19 cellular contexts compared by ENCODE assay signal in the genomic region with DNA sequence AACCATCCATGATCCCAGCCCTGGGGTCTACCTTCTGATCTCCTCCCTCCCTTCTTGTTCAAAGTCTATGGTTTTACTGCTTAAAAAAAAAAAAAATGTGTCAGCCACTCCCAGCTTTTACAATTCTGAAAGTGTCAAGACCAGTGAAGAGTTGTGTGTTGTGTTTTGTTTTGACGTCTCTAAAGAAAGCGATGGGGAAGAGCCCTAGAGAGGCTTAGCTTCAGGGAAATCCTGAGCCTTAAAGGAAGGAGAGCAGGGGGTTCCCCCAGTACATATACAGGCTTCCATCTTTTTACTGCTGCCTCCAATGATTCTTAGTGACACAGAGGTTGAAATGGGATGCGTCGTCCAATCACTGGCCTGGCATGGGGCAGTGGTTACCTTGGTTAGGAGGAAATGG. TPM values are rescaled to one million over a fixed set of nuclear protein-coding genes. Genes with fewer than 3 reads are reported as not detected.
DNase-seq lines count a peak whose midpoint lies in the region; ATAC-seq and TF ChIP-seq lines count a peak whose summit lies in the region.
"Had no signal": no experiment of that assay in that cellular context is flagged by ENCODE, and none has a peak within 500 bp of the region (broad histone marks: within the 10 kb centered on the region; RNA-seq: fewer than 3 reads in every experiment).

No MANE protein-coding gene starts in this region.

- TF ChIP-seq POLR2A in transverse colon (IDR thresholded peaks at IDR 0.05): no peak

- H3K9me3 ChIP-seq in colonic mucosa: no peaks in the 10 kb centered on the region
- H3K9me3 ChIP-seq in naive thymus-derived CD4-positive, alpha-beta T cell (ENCODE audit: control insufficient read depth in 2 of 3, low read length in 3 of 3): no peaks in the 10 kb centered on the region
- H3K9me3 ChIP-seq in transverse colon: no peaks in the 10 kb centered on the region
- H3K9me3 ChIP-seq: BLaER1 treated with 17β-estradiol and CSF1 and Interleukin-3, amounts not matched to agents 10 nM and 100 nM had no signal

- no peak for TF ChIP-seq EP300 in transverse colon (IDR thresholded peaks at IDR 0.05; ENCODE audit: low read depth)

- H3K4me3 Mint-ChIP-seq in naive thymus-derived CD4-positive, alpha-beta T cell: no peak overlapping the region
- H3K4me3 Mint-ChIP-seq: CD8-positive, alpha-beta memory T cell; HFFc6 had no signal

- H3K4me1 Mint-ChIP-seq in naive thymus-derived CD4-positive, alpha-beta T cell: peaks cover 0 to 6% (median 0%) of the 10 kb centered on the region in 7 donors
- H3K4me1 Mint-ChIP-seq: CD8-positive, alpha-beta memory T cell had no signal

- H3K27ac Mint-ChIP-seq in naive thymus-derived CD4-positive, alpha-beta T cell: no peak overlapping the region
- H3K27ac Mint-ChIP-seq: HFFc6 had no signal

- 31 to 50% methylated on average over 2 to 4 of the region's 4 CpGs for WGBS in transverse colon (ENCODE audit: low coverage in 1 of 2), 2 donors

- H3K27ac ChIP-seq in colonic mucosa: peak overlapping the region; percentile 12
- no peak overlapping the region for H3K27ac ChIP-seq in naive thymus-derived CD4-positive, alpha-beta T cell (ENCODE audit: low read depth, low read length)
- peak overlapping the region; percentile 27 to 49 (median 36) for H3K27ac ChIP-seq in transverse colon
- H3K27ac ChIP-seq: BLaER1 treated with 17β-estradiol and CSF1 and Interleukin-3, amounts not matched to agents 10 nM and 100 nM had no signal

- no peak for TF ChIP-seq CTCF in colonic mucosa (IDR thresholded peaks at IDR 0.05)
- TF ChIP-seq CTCF in transverse colon (IDR thresholded peaks at IDR 0.05): no peak

- H3K4me1 ChIP-seq in colonic mucosa (peaks cover 4% of the 10 kb centered on the region), transverse colon (peaks cover 0 to 32% (median 11%) of the 10 kb centered on the region in 4 donors)
- H3K4me1 ChIP-seq in naive thymus-derived CD4-positive, alpha-beta T cell (ENCODE audit: control insufficient read depth in 2 of 2, insufficient read depth in 2 of 2, low read length in 2 of 2): no peaks in the 10 kb centered on the region

- H3K36me3 Mint-ChIP-seq in naive thymus-derived CD4-positive, alpha-beta T cell: peaks cover 0 to 3% (median 0%) of the 10 kb centered on the region in 5 donors

- ATAC-seq in naive thymus-derived CD4-positive, alpha-beta T cell: peak; percentile 37
- ATAC-seq: HepG2, PC-3 had no signal

- DNase-seq in colonic mucosa: no peak
- peak; percentile 35 for DNase-seq in islet precursor cell
- no peak for DNase-seq in naive thymus-derived CD4-positive, alpha-beta T cell
- no peak for DNase-seq in transverse colon
- no peak for DNase-seq in DMS 273 treated with DMSO at 0.1 percent for 48 hours (lab: John Stamatoyannopoulos, UW)
- no peak for DNase-seq in NCI-H2171 (lab: John Stamatoyannopoulos, UW)
- no peak for DNase-seq in GDM1 (lab: John Stamatoyannopoulos, UW)
- DNase-seq: CD8-positive, alpha-beta memory T cell; H7; HFFc6; NCI-H1417; NCI-H187 treated with DMSO at 0.1 percent for 48 hours; NCI-H226; NCI-H524; PC-3; RPMI8226 had no signal

- no peaks in the 10 kb centered on the region for H3K9me3 Mint-ChIP-seq in naive thymus-derived CD4-positive, alpha-beta T cell
- H3K9me3 Mint-ChIP-seq: CD8-positive, alpha-beta memory T cell; HFFc6 had no signal

- CTCF ChIA-PET in naive thymus-derived CD4-positive, alpha-beta T cell (lab: Charles Lee): no interaction called here

- in situ Hi-C loops in transverse colon (cut with MboI; ENCODE audit: low pct_ligation_motif_present in 1 of 4, low pct_unique_long_range_greater_than_20kb in 1 of 4, low sequenced_read_pairs in 3 of 4): loop anchor here in 2 of 4 donors (25.0 kb wide), 2 partner anchors 97 to 122 kb away; a partner anchor contains a TSS

- H3K4me3 ChIP-seq in colonic mucosa: no peak overlapping the region
- H3K4me3 ChIP-seq in naive thymus-derived CD4-positive, alpha-beta T cell (ENCODE audit: low read length): no peak overlapping the region
- H3K4me3 ChIP-seq in transverse colon: no peak overlapping the region
- H3K4me3 ChIP-seq: BLaER1 treated with 17β-estradiol and CSF1 and Interleukin-3, amounts not matched to agents 10 nM and 100 nM had no signal

- H3K36me3 ChIP-seq in colonic mucosa: no peaks in the 10 kb centered on the region
- H3K36me3 ChIP-seq in naive thymus-derived CD4-positive, alpha-beta T cell (ENCODE audit: control insufficient read depth in 2 of 3, insufficient read depth in 3 of 3, low read length in 3 of 3): no peaks in the 10 kb centered on the region
- H3K36me3 ChIP-seq in transverse colon: no peaks in the 10 kb centered on the region
- H3K36me3 ChIP-seq: BLaER1 treated with 17β-estradiol and CSF1 and Interleukin-3, amounts not matched to agents 10 nM and 100 nM had no signal

- POLR2A ChIA-PET in naive thymus-derived CD4-positive, alpha-beta T cell (lab: Charles Lee): no interaction called here

- no peak overlapping the region for H3K9ac ChIP-seq in colonic mucosa (ENCODE audit: low read depth in 2 of 2, low read length in 2 of 2)
- H3K9ac ChIP-seq: BLaER1 treated with 17β-estradiol and CSF1 and Interleukin-3, amounts not matched to agents 10 nM and 100 nM had no signal

- intact Hi-C loops in colonic mucosa (cut with DNase I): no loop called here
- intact Hi-C loops in naive thymus-derived CD4-positive, alpha-beta T cell (cut with micrococcal nuclease): no loop called here
- intact Hi-C loops in transverse colon (cut with DNase I; ENCODE audit: low total_unique reads): loop anchor here (10.0 kb wide), 1 partner anchor 70 kb away; no protein-coding TSS in a partner anchor

- H3K27me3 Mint-ChIP-seq in naive thymus-derived CD4-positive, alpha-beta T cell: peaks cover 5 to 40% (median 26%) of the 10 kb centered on the region in 5 donors

- H3K27me3 ChIP-seq in colonic mucosa (no peaks in the 10 kb centered on the region), transverse colon (no peaks in the 10 kb centered on the region)
- peaks cover 0 to 4% of the 10 kb centered on the region in 2 donors for H3K27me3 ChIP-seq in naive thymus-derived CD4-positive, alpha-beta T cell (ENCODE audit: control insufficient read depth in 2 of 2, insufficient read depth in 2 of 2, low read length in 2 of 2)
- H3K27me3 ChIP-seq: BLaER1 treated with 17β-estradiol and CSF1 and Interleukin-3, amounts not matched to agents 10 nM and 100 nM had no signal

RNA-seq across cellular contexts. Expression of a gene that starts 13.9 kb away (rescaled TPM):
- total RNA-seq in colonic mucosa (10 to 100 TPM; 38.6 to 49.3 TPM), transverse colon (10 to 100 TPM; 13.5 to 44.0 (median 17.8) TPM)
- not detected for total RNA-seq in naive thymus-derived CD4-positive, alpha-beta T cell
- not detected for polyA plus RNA-seq in naive thymus-derived CD4-positive, alpha-beta T cell
- total RNA-seq: H7, HepG2, M059J, PC-3 had no signal
- polyA plus RNA-seq: CD8-positive, alpha-beta memory T cell had no signal

RNA-seq across cellular contexts. Expression of a gene that starts 59.5 kb away (rescaled TPM):
- total RNA-seq in colonic mucosa (10 to 100 TPM; 66.4 to 88.0 TPM), transverse colon (100 to 1,000 TPM in 3 of 4 donors, 10 to 100 TPM in 1; 98.9 to 144 (median 142) TPM)
- total RNA-seq in naive thymus-derived CD4-positive, alpha-beta T cell: 100 to 1,000 TPM; 141 to 654 (median 241) TPM
- polyA plus RNA-seq in naive thymus-derived CD4-positive, alpha-beta T cell: 100 to 1,000 TPM; 118 to 211 TPM

Comparison
In these comparisons a context has a peak if more than half of its experiments do, and no peak if none do; other contexts are left out.
1. RNA of a gene that starts 13.9 kb away (total RNA-seq): 38.6 to 49.3 TPM in colonic mucosa and 13.5 to 44.0 TPM in transverse colon; not detected in naive thymus-derived CD4-positive, alpha-beta T cell; every median in the first group is over 10 times any median in the second.